Comparison of ENCODE assay signal across 1 cellular context in genomic region chr2:44126106-44126797, GRCh38.
TF ChIP-seq lines count a peak whose summit lies in the region.

No MANE protein-coding gene starts in this region.

TF ChIP-seq in GM23338, 12 proteins besides CTCF, POLR2A, EP300 and RAD21 (continued from another document):
- no peak for TF ChIP-seq ZNF462 (CRISPR knock-in tag; IDR thresholded peaks at IDR 0.05)
- no peak for TF ChIP-seq CREB1 (CRISPR knock-in tag; IDR thresholded peaks at IDR 0.05; ENCODE audit: low read depth)
- no peak for TF ChIP-seq EZH2phosphoT487 (IDR thresholded peaks at IDR 0.05; ENCODE audit: unreplicated experiment)
- TF ChIP-seq POLR2AphosphoS5 (IDR thresholded peaks at IDR 0.05; ENCODE audit: low read depth), result no peak
- no peak for TF ChIP-seq REST (IDR thresholded peaks at IDR 0.05; ENCODE audit: unreplicated experiment)
- TF ChIP-seq NANOG (IDR thresholded peaks at IDR 0.05; ENCODE audit: borderline replicate concordance), result no peak
- no peak for TF ChIP-seq ZNF114 (CRISPR knock-in tag; IDR thresholded peaks at IDR 0.05)
- TF ChIP-seq, protein P1, sequence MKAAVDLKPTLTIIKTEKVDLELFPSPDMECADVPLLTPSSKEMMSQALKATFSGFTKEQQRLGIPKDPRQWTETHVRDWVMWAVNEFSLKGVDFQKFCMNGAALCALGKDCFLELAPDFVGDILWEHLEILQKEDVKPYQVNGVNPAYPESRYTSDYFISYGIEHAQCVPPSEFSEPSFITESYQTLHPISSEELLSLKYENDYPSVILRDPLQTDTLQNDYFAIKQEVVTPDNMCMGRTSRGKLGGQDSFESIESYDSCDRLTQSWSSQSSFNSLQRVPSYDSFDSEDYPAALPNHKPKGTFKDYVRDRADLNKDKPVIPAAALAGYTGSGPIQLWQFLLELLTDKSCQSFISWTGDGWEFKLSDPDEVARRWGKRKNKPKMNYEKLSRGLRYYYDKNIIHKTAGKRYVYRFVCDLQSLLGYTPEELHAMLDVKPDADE (IDR thresholded peaks at IDR 0.05), result no peak
- no peak for TF ChIP-seq EZH2 (IDR thresholded peaks at IDR 0.05; ENCODE audit: low read depth, unreplicated experiment)
- no peak for TF ChIP-seq JUNB (IDR thresholded peaks at IDR 0.05; ENCODE audit: unreplicated experiment)
